12 cellular contexts compared by ENCODE assay signal in the genomic region with DNA sequence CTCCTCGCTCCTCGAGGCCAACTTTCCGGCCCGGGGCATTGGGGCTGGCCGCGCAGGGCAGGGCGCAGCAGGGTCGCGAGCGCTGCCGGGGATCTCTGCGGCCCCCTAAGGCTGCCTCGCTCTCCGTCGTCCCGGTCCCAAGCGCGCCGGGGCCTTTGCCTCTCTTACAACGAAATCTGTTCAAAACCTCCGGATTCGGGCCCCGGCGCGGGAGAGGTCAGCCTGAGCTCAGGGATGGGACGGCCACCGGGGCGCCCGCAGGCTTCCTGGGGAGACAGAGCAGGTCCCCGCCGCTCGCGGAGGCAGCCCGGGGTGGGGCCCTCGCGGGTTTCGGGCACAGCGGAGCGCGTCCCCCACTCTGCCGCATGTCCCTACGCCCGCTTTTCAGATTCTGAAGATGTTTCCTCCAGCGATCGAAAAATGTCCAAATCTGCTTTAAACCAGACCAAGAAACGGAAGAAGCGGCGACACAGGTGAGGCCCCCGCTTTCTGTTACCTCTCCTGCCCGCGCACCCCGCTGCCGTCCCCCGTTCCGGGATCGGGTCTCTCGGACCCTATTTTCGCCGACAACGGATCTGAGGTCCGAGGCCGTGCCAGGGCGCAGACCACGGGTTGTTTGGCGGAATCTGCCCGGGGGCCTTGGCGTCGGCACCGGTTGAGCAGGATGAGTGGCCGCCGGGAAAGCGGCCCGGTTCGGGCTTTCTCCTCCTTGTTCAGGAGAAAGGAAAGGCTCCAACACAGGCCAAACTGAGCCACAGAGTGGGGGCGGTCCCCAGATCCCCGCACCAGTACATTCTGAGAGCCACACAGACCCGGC. TPM values are rescaled to one million over a fixed set of nuclear protein-coding genes. Genes with fewer than 3 reads are reported as not detected.
DNase-seq lines count a peak whose midpoint lies in the region; ATAC-seq and TF ChIP-seq lines count a peak whose summit lies in the region.
"Had no signal": no experiment of that assay in that cellular context is flagged by ENCODE, and none has a peak within 500 bp of the region (broad histone marks: within the 10 kb centered on the region; RNA-seq: fewer than 3 reads in every experiment).

No MANE protein-coding gene starts in this region.

- H3K27me3 ChIP-seq in breast epithelium: peaks cover 16 to 76% of the 10 kb centered on the region in 2 donors
- H3K27me3 ChIP-seq in lower lobe of right lung (ENCODE audit: low read depth): peaks cover 89% of the 10 kb centered on the region
- peaks cover 0 to 52% (median 36%) of the 10 kb centered on the region in 4 donors for H3K27me3 ChIP-seq in upper lobe of left lung

- WGBS in upper lobe of left lung, 2 donors: 7 to 10% methylated on average over 42 to 67 of the region's 77 CpGs

- H3K27ac ChIP-seq in breast epithelium (no peak overlapping the region), lower lobe of right lung (no peak overlapping the region), upper lobe of left lung (no peak overlapping the region)

- TF ChIP-seq POLR2A in breast epithelium (IDR thresholded peaks at IDR 0.05) (no peak), upper lobe of left lung (IDR thresholded peaks at IDR 0.05) (no peak)

- DNase-seq in activated naive CD4-positive, alpha-beta T cell treated with anti-CD3 and anti-CD28 coated beads for 36 hours: no peak
- no peak for DNase-seq in activated naive CD4-positive, alpha-beta T cell treated with anti-CD3 and anti-CD28 coated beads, Interleukin-2, amount 50 U/mL, for 16 hours
- DNase-seq in breast epithelium (ENCODE audit: low spot score in 2 of 2): no peak
- DNase-seq in lower lobe of right lung: no peak
- DNase-seq in upper lobe of left lung: peak in 1 of 2 donors; percentile 85
- DNase-seq in NCI-H2107 (lab: John Stamatoyannopoulos, UW): no peak
- no peak for DNase-seq in activated CD8-positive, alpha-beta memory T cell treated with anti-CD3 and anti-CD28 coated beads for 24 hours
- DNase-seq: activated CD8-positive, alpha-beta memory T cell treated with anti-CD3 and anti-CD28 coated beads, Interleukin-2, amount 50 U/mL, for 48 hours; C1 segment of cervical spinal cord; NCI-H2081 treated with DMSO at 0.1 percent for 48 hours had no signal

- no peaks in the 10 kb centered on the region for H3K9me3 ChIP-seq in breast epithelium
- H3K9me3 ChIP-seq in lower lobe of right lung: no peaks in the 10 kb centered on the region
- no peaks in the 10 kb centered on the region for H3K9me3 ChIP-seq in upper lobe of left lung

- H3K9me3 Mint-ChIP-seq in activated naive CD4-positive, alpha-beta T cell treated with anti-CD3 and anti-CD28 coated beads for 36 hours: no peaks in the 10 kb centered on the region

- H3K4me3 ChIP-seq in breast epithelium: peak overlapping the region; percentile 24 to 64 (median 25)
- H3K4me3 ChIP-seq in lower lobe of right lung: peak overlapping the region; percentile 42
- peak overlapping the region in 3 of 4 donors; percentile 13 to 33 (median 33) for H3K4me3 ChIP-seq in upper lobe of left lung

- TF ChIP-seq CTCF in breast epithelium (IDR thresholded peaks at IDR 0.05) (no peak), lower lobe of right lung (IDR thresholded peaks at IDR 0.05) (no peak), upper lobe of left lung (IDR thresholded peaks at IDR 0.05) (no peak)

- H3K4me1 ChIP-seq in breast epithelium (peaks cover 0 to 4% of the 10 kb centered on the region in 2 donors), lower lobe of right lung (peaks cover 23% of the 10 kb centered on the region), upper lobe of left lung (peaks cover 19 to 32% (median 25%) of the 10 kb centered on the region in 4 donors)

- H3K4me3 Mint-ChIP-seq in activated naive CD4-positive, alpha-beta T cell treated with anti-CD3 and anti-CD28 coated beads for 36 hours: peak overlapping the region; percentile 47

- peaks cover 15% of the 10 kb centered on the region for H3K4me1 Mint-ChIP-seq in activated naive CD4-positive, alpha-beta T cell treated with anti-CD3 and anti-CD28 coated beads for 36 hours (ENCODE audit: low read depth)

- no peak for TF ChIP-seq EP300 in upper lobe of left lung (IDR thresholded peaks at IDR 0.05)

- H3K36me3 ChIP-seq in breast epithelium (no peaks in the 10 kb centered on the region), lower lobe of right lung (no peaks in the 10 kb centered on the region), upper lobe of left lung (no peaks in the 10 kb centered on the region)

- H3K27me3 Mint-ChIP-seq in activated naive CD4-positive, alpha-beta T cell treated with anti-CD3 and anti-CD28 coated beads for 36 hours (ENCODE audit: low read depth): peaks cover 75% of the 10 kb centered on the region

- ATAC-seq in lower lobe of right lung: peak; percentile 11 to 20
- peak in 1 of 2 donors; percentile 62 for ATAC-seq in upper lobe of left lung (ENCODE audit: low FRiP score in 2 of 2)
- ATAC-seq in HG02970 (IDR thresholded peaks at IDR 0.05; ENCODE audit: low FRiP score, unreplicated experiment): no peak

- CTCF ChIA-PET in activated naive CD4-positive, alpha-beta T cell treated with anti-CD3 and anti-CD28 coated beads for 36 hours (lab: Charles Lee): interaction anchor here (0.7 to 1.0 kb wide), 2 partner anchors 16 to 18 kb away, joined by 3 to 4 read pairs; no protein-coding TSS in a partner anchor

- intact Hi-C loops in activated naive CD4-positive, alpha-beta T cell treated with anti-CD3 and anti-CD28 coated beads for 36 hours (cut with micrococcal nuclease): no loop called here
- intact Hi-C loops in breast epithelium (cut with DNase I; ENCODE audit: low total_unique reads) (no loop called here), lower lobe of right lung (cut with DNase I) (no loop called here)

- H3K36me3 Mint-ChIP-seq in activated naive CD4-positive, alpha-beta T cell treated with anti-CD3 and anti-CD28 coated beads for 36 hours (ENCODE audit: low read depth): no peaks in the 10 kb centered on the region

- no peak overlapping the region for H3K27ac Mint-ChIP-seq in activated naive CD4-positive, alpha-beta T cell treated with anti-CD3 and anti-CD28 coated beads for 36 hours

RNA-seq across cellular contexts. Expression of a gene that starts 1.8 kb away (rescaled TPM):
- total RNA-seq in activated naive CD4-positive, alpha-beta T cell treated with anti-CD3 and anti-CD28 coated beads for 36 hours: not detected
- total RNA-seq in breast epithelium (not detected), lower lobe of right lung (not detected), upper lobe of left lung (under 1 TPM in 1 of 6 donors, not detected in 5; 0.30 TPM)
- total RNA-seq: kidney epithelial cell had no signal
